Comparison of ENCODE assay signal across 21 cellular contexts in genomic region chr5:135694016-135694415, GRCh38.
DNase-seq lines count a peak whose midpoint lies in the region; ATAC-seq and TF ChIP-seq lines count a peak whose summit lies in the region.
"Had no signal": no experiment of that assay in that cellular context is flagged by ENCODE, and none has a peak within 500 bp of the region (broad histone marks: within the 10 kb centered on the region; RNA-seq: fewer than 3 reads in every experiment).

No MANE protein-coding gene starts in this region.

- H3K4me1 ChIP-seq in right atrium auricular region (no peaks in the 10 kb centered on the region), left ventricle myocardium inferior (no peaks in the 10 kb centered on the region), lung (ENCODE audit: control insufficient read depth in 2 of 2, insufficient read depth in 2 of 2, low read length in 2 of 2) (no peaks in the 10 kb centered on the region)

- no peak overlapping the region for H3K4me3 Mint-ChIP-seq in T-helper 17 cell
- H3K4me3 Mint-ChIP-seq: B cell, CD14-positive monocyte, HFFc6 had no signal

- H3K4me1 Mint-ChIP-seq in T-helper 17 cell: no peaks in the 10 kb centered on the region
- H3K4me1 Mint-ChIP-seq: B cell had no signal

- 75 to 86% methylated on average over 8 of the region's 8 CpGs for WGBS in lung, 2 donors

- no peak overlapping the region for H3K27ac Mint-ChIP-seq in T-helper 17 cell
- H3K27ac Mint-ChIP-seq: B cell, CD14-positive monocyte, HFFc6 had no signal

- no peaks in the 10 kb centered on the region for H3K9me3 ChIP-seq in right atrium auricular region
- no peaks in the 10 kb centered on the region for H3K9me3 ChIP-seq in left ventricle myocardium inferior (replicated peaks)
- peaks cover 0 to 3% of the 10 kb centered on the region in 2 donors for H3K9me3 ChIP-seq in lung (ENCODE audit: control insufficient read depth in 2 of 2, insufficient read depth in 1 of 2, low read length in 1 of 2)
- H3K9me3 ChIP-seq in T-helper 17 cell (ENCODE audit: control insufficient read depth, low read length, poor library complexity, severe bottlenecking): no peaks in the 10 kb centered on the region
- H3K9me3 ChIP-seq in MG63: no peaks in the 10 kb centered on the region

- DNase-seq in right atrium auricular region (ENCODE audit: low spot score) (peak; percentile 13), left ventricle myocardium inferior (no peak), epithelial cell of prostate (ENCODE audit: low read depth, low spot score) (no peak), lung (ENCODE audit: low spot score) (peak; percentile 20), T-helper 17 cell (no peak), MG63 (no peak)
- DNase-seq in activated CD4-positive, alpha-beta T cell treated with anti-CD3 and anti-CD28 coated beads, Interleukin-2, amount 50 U/mL, for 48 hours: no peak
- DNase-seq: GF-D8; HFFc6; Kasumi-1; MM.1S; NCI-H1092; NCI-H1436 treated with DMSO at 0.1 percent for 48 hours; NCI-H1930; NCI-H510A; NK-92 treated with Interleukin-12 subunit alpha and Interleukin-12 subunit beta, amount 100 ng/mL, for 24 hours; SJCRH30 had no signal

- H3K27ac ChIP-seq in right atrium auricular region (no peak overlapping the region), left ventricle myocardium inferior (replicated peaks) (no peak overlapping the region), epithelial cell of prostate (peak overlapping the region; percentile 67), lung (ENCODE audit: low read depth in 1 of 2, low read length in 1 of 2) (no peak overlapping the region)
- H3K27ac ChIP-seq: SJCRH30 had no signal

- intact Hi-C loops in left ventricle myocardium inferior (cut with micrococcal nuclease): no loop called here

- H3K4me3 ChIP-seq in right atrium auricular region: no peak overlapping the region
- no peak overlapping the region for H3K4me3 ChIP-seq in left ventricle myocardium inferior
- H3K4me3 ChIP-seq in lung: no peak overlapping the region
- H3K4me3 ChIP-seq in MG63: no peak overlapping the region
- H3K4me3 ChIP-seq: SJCRH30 had no signal

- TF ChIP-seq CTCF in right atrium auricular region (IDR thresholded peaks at IDR 0.05): no peak
- TF ChIP-seq CTCF in left ventricle myocardium inferior (IDR thresholded peaks at IDR 0.05; ENCODE audit: borderline replicate concordance): no peak
- TF ChIP-seq CTCF in lung (IDR thresholded peaks at IDR 0.05; ENCODE audit: control extremely low read depth, extremely low read depth): no peak

- H3K36me3 ChIP-seq in right atrium auricular region (no peaks in the 10 kb centered on the region), left ventricle myocardium inferior (no peaks in the 10 kb centered on the region), lung (ENCODE audit: control insufficient read depth in 2 of 2, insufficient read depth in 2 of 2, low read length in 2 of 2) (no peaks in the 10 kb centered on the region), MG63 (no peaks in the 10 kb centered on the region)
- H3K36me3 ChIP-seq: SJCRH30 had no signal

- ATAC-seq in lung (ENCODE audit: insufficient read depth, low FRiP score): no peak
- no peak for ATAC-seq in T-helper 17 cell
- ATAC-seq in GM21447 (IDR thresholded peaks at IDR 0.05; ENCODE audit: unreplicated experiment): no peak
- ATAC-seq: Panc1 had no signal

- H3K27me3 Mint-ChIP-seq in T-helper 17 cell: peaks cover 53% of the 10 kb centered on the region

- no peaks in the 10 kb centered on the region for H3K27me3 ChIP-seq in right atrium auricular region
- H3K27me3 ChIP-seq in left ventricle myocardium inferior (ENCODE audit: low read depth): peaks cover 67% of the 10 kb centered on the region
- no peaks in the 10 kb centered on the region for H3K27me3 ChIP-seq in lung (ENCODE audit: control insufficient read depth, insufficient read depth)
- H3K27me3 ChIP-seq in MG63: peaks cover 46% of the 10 kb centered on the region

- H3K36me3 Mint-ChIP-seq in T-helper 17 cell (ENCODE audit: low read depth): no peaks in the 10 kb centered on the region
- H3K36me3 Mint-ChIP-seq: CD14-positive monocyte had no signal

Comparison
In these comparisons a context has a peak if more than half of its experiments do, and no peak if none do; other contexts are left out.
1. DNase-seq: peak in right atrium auricular region (single experiment) and lung (single experiment); none in left ventricle myocardium inferior (single experiment), epithelial cell of prostate (single experiment), T-helper 17 cell (0 of 3), activated CD4-positive, alpha-beta T cell treated with anti-CD3 and anti-CD28 coated beads, Interleukin-2, amount 50 U/mL, for 48 hours (0 of 2) and MG63 (single experiment).